8 cellular contexts compared by ENCODE assay signal in genomic region chr3:177589921-177590336, GRCh38.
A peak's percentile ranks its signal among the peaks of the same experiment; 100 is the strongest.
DNase-seq lines count a peak whose midpoint lies in the region; ATAC-seq and TF ChIP-seq lines count a peak whose summit lies in the region.

No MANE protein-coding gene starts in this region.

- POLR2A ChIA-PET in MCF 10A (lab: Yijun Ruan, JAX), result interaction anchor here (0.8 to 2.9 kb wide), 12 partner anchors 10 to 391 kb away, joined by 3 to 9 read pairs (median 4); no protein-coding TSS in a partner anchor

- H3K4me1 Mint-ChIP-seq in MCF 10A (ENCODE audit: insufficient read depth, unreplicated experiment), result peaks cover 51% of the 10 kb centered on the region

- H3K27me3 ChIP-seq in breast epithelium, result no peaks in the 10 kb centered on the region

- no peak overlapping the region for H3K4me3 ChIP-seq in breast epithelium
- H3K4me3 ChIP-seq in skeletal muscle cell (ENCODE audit: low read depth, low read length), result no peak overlapping the region
- H3K4me3 ChIP-seq in lower leg skin (ENCODE audit: low read depth, poor library complexity, severe bottlenecking), result no peak overlapping the region

- TF ChIP-seq POLR2A in breast epithelium (IDR thresholded peaks at IDR 0.05), result no peak
- TF ChIP-seq POLR2A in lower leg skin (IDR thresholded peaks at IDR 0.05), result no peak

- H3K36me3 Mint-ChIP-seq in MCF 10A (ENCODE audit: insufficient read depth, unreplicated experiment), result no peaks in the 10 kb centered on the region

- peaks cover under 1% of the 10 kb centered on the region for H3K9me3 Mint-ChIP-seq in MCF 10A (ENCODE audit: unreplicated experiment)

- peak overlapping the region; percentile 92 for H3K27ac Mint-ChIP-seq in MCF 10A (ENCODE audit: low read depth, unreplicated experiment)

- peak overlapping the region in 1 of 2 donors; percentile 67 for H3K27ac ChIP-seq in breast epithelium

- no TSS peak for BruUV-seq in MCF 10A (replicated peaks; lab: Mats Ljungman, UMichigan)

- WGBS in lower leg skin, 2 donors, result 42 to 46% methylated on average over 4 of the region's 4 CpGs

- H3K27me3 Mint-ChIP-seq in MCF 10A (ENCODE audit: insufficient read depth, unreplicated experiment), result no peaks in the 10 kb centered on the region

- DNase-seq in MCF 10A (ENCODE audit: unreplicated experiment), result peak; percentile 99
- no peak for DNase-seq in breast epithelium (ENCODE audit: low spot score in 2 of 2)
- DNase-seq in NCI-H2196 (lab: John Stamatoyannopoulos, UW; ENCODE audit: unreplicated experiment), result peak; percentile 63
- DNase-seq in dermis microvascular lymphatic vessel endothelial cell (ENCODE audit: low read depth in 2 of 2), result peak; percentile 78 to 94
- peak; percentile 97 for DNase-seq in skeletal muscle cell (ENCODE audit: low read depth)
- no peak for DNase-seq in lower leg skin (ENCODE audit: low spot score in 2 of 2)
- no peak for DNase-seq in superior temporal gyrus (ENCODE audit: extremely low spot score)

- H3K36me3 ChIP-seq in breast epithelium, result no peaks in the 10 kb centered on the region

- peak; percentile 84 for ATAC-seq in HG02938 (IDR thresholded peaks at IDR 0.05; ENCODE audit: unreplicated experiment)

- no peaks in the 10 kb centered on the region for H3K4me1 ChIP-seq in breast epithelium

- intact Hi-C loops in MCF 10A (cut with micrococcal nuclease), result loop anchor here (10.0 kb wide), 4 partner anchors 115 to 735 kb away; no protein-coding TSS in a partner anchor
- intact Hi-C loops in breast epithelium (cut with DNase I; ENCODE audit: low total_unique reads), result no loop called here
- intact Hi-C loops in lower leg skin (cut with DNase I; ENCODE audit: low total_unique reads), result no loop called here

- no peaks in the 10 kb centered on the region for H3K9me3 ChIP-seq in breast epithelium

- no peak for TF ChIP-seq CTCF in MCF 10A (IDR thresholded peaks at IDR 0.05; ENCODE audit: unreplicated experiment)
- TF ChIP-seq CTCF in breast epithelium (IDR thresholded peaks at IDR 0.05), result no peak
- TF ChIP-seq CTCF in lower leg skin (IDR thresholded peaks at IDR 0.05), result no peak

- no peak overlapping the region for H3K4me3 Mint-ChIP-seq in MCF 10A (ENCODE audit: unreplicated experiment)

- CTCF ChIA-PET in MCF 10A (lab: Yijun Ruan, JAX), result interaction anchor here (0.7 to 1.2 kb wide), 8 partner anchors 11 to 1576 kb away, joined by 3 to 5 read pairs (median 3); no protein-coding TSS in a partner anchor

Comparison
In these comparisons a context has a peak if more than half of its experiments do, and no peak if none do; other contexts are left out.
1. DNase-seq: peak in MCF 10A (single experiment), NCI-H2196 (single experiment), dermis microvascular lymphatic vessel endothelial cell (2 of 2) and skeletal muscle cell (single experiment); none in breast epithelium (0 of 2), lower leg skin (0 of 2) and superior temporal gyrus (single experiment).